Comparison of ENCODE assay signal across 2 cellular contexts in the genomic region with DNA sequence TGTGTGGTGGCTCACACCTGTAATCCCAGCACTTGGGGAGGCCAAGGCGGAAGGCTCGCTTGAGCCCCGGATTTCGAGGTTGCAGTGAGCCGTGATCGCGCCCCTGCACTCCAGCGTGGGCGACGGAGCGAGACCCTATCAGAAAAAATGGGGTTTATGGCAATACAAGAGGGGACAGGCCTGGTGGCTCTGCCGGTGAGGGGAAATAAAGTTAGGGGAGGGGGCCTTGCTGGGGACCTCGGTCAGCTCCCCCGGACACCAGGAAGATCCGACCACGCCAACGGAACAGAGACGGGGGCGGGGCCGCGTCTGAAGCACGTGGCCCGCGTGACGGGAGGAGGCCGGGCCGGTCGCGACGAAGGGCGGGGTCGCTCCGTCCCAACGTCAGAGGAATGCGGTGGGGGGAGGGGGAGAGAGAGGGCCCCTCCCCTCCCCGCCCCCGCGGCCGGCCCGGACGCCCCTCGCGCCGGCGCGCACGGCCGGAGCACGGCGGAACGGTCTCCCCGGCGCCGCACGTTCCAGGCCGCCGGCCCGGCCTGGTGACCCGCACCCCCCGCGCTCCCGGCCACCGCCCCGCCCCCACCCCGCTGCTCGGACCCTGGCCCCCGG.
TF ChIP-seq lines count a peak whose summit lies in the region.

No MANE protein-coding gene starts in this region.

TF ChIP-seq in HEK293T, 16 proteins besides CTCF, POLR2A, EP300 and RAD21:
- TF ChIP-seq BHLHE40 (IDR thresholded peaks at IDR 0.05; ENCODE audit: borderline replicate concordance) (no peak), L3MBTL2 (conservative IDR thresholded peaks at IDR 0.05) (peak; percentile 90), SUZ12 (IDR thresholded peaks at IDR 0.05) (no peak)
TF ChIP-seq in HEK293T: peak in this region for 1.

TF ChIP-seq in GM12878, 131 proteins besides CTCF, POLR2A, EP300 and RAD21 (continues in another document):
- TF ChIP-seq ATF7 (IDR thresholded peaks at IDR 0.05; ENCODE audit: low read depth) (peak; percentile 55; the same call in 1 of the 2 replicates), RELA (IDR thresholded peaks at IDR 0.05; ENCODE audit: borderline replicate concordance, partially characterized antibody) (no peak), ZBED1 (IDR thresholded peaks at IDR 0.05; ENCODE audit: borderline replicate concordance) (no peak), ZNF384 (IDR thresholded peaks at IDR 0.05; ENCODE audit: borderline replicate concordance, low read depth, low read length) (no peak), ZNF217 (IDR thresholded peaks at IDR 0.05) (no peak), SREBF1 (IDR thresholded peaks at IDR 0.05; ENCODE audit: low read length) (no peak), SMAD1 (IDR thresholded peaks at IDR 0.05; ENCODE audit: low read depth, partially characterized antibody) (peak; percentile 71), TCF3 (IDR thresholded peaks at IDR 0.05; ENCODE audit: borderline replicate concordance, insufficient read depth, low read depth, low read length) (0 out of 2 replicates have a peak, but pooled peaks have one; percentile 48), RFX5 (IDR thresholded peaks at IDR 0.05; ENCODE audit: low read depth, low read length) (no peak), PAX5 (IDR thresholded peaks at IDR 0.05; ENCODE audit: borderline replicate concordance, low read depth, low read length) (peak; percentile 42; the same call in 1 of the 2 replicates), GABPA (IDR thresholded peaks at IDR 0.05; ENCODE audit: low read depth) (no peak), NBN (IDR thresholded peaks at IDR 0.05) (peak; percentile 87), HCFC1 (IDR thresholded peaks at IDR 0.05; ENCODE audit: low read length) (no peak; the same call in 1 of the 2 replicates), BRCA1 (IDR thresholded peaks at IDR 0.05; ENCODE audit: low read depth, low read length) (no peak), HDAC2 (IDR thresholded peaks at IDR 0.05) (no peak), MEF2B (IDR thresholded peaks at IDR 0.05; ENCODE audit: partially characterized antibody, poor library complexity, severe bottlenecking) (peak; percentile 30), TAF1 (IDR thresholded peaks at IDR 0.05; ENCODE audit: borderline replicate concordance, low read depth, low read length) (no peak), SIN3A (IDR thresholded peaks at IDR 0.05; ENCODE audit: low read depth, low read length) (no peak; the same call in 1 of the 2 replicates), NRF1 (conservative IDR thresholded peaks at IDR 0.05; ENCODE audit: low read depth, low read length) (0 out of 2 replicates have a peak, but pooled peaks have one; percentile 11), LARP7 (IDR thresholded peaks at IDR 0.05) (no peak), IRF4 (IDR thresholded peaks at IDR 0.05; ENCODE audit: low read depth, low read length) (no peak), CHD2 (IDR thresholded peaks at IDR 0.05; ENCODE audit: borderline replicate concordance, low read depth, low read length) (peak; percentile 89), ZSCAN29 (IDR thresholded peaks at IDR 0.05) (no peak), SMARCA5 (IDR thresholded peaks at IDR 0.05) (no peak), JUND (IDR thresholded peaks at IDR 0.05; ENCODE audit: low read depth, low read length) (no peak), RAD51 (IDR thresholded peaks at IDR 0.05) (peak; percentile 81), TBL1XR1 (IDR thresholded peaks at IDR 0.05; ENCODE audit: low read depth, low read length) (peak; percentile 43; the same call in 1 of the 2 replicates), RCOR1 (conservative IDR thresholded peaks at IDR 0.05; ENCODE audit: low read depth, low read length) (no peak), MTA3 (IDR thresholded peaks at IDR 0.05; ENCODE audit: borderline replicate concordance, low read length) (no peak), TARDBP (IDR thresholded peaks at IDR 0.05; ENCODE audit: borderline replicate concordance) (no peak; the same call in 1 of the 2 replicates), STAT3 (IDR thresholded peaks at IDR 0.05; ENCODE audit: low read depth, low read length) (no peak), MTA2 (IDR thresholded peaks at IDR 0.05; ENCODE audit: low read depth) (peak; percentile 36; the same call in 1 of the 2 replicates), BHLHE40 (IDR thresholded peaks at IDR 0.05; ENCODE audit: borderline replicate concordance in 1 of 2, low read depth in 2 of 2, low read length in 1 of 2) (peak; percentile 78 to 93)
- TF ChIP-seq, protein P1, sequence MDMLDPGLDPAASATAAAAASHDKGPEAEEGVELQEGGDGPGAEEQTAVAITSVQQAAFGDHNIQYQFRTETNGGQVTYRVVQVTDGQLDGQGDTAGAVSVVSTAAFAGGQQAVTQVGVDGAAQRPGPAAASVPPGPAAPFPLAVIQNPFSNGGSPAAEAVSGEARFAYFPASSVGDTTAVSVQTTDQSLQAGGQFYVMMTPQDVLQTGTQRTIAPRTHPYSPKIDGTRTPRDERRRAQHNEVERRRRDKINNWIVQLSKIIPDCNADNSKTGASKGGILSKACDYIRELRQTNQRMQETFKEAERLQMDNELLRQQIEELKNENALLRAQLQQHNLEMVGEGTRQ (IDR thresholded peaks at IDR 0.05; ENCODE audit: borderline replicate concordance, low read depth, low read length), result peak; percentile 73
- TF ChIP-seq, protein P2, sequence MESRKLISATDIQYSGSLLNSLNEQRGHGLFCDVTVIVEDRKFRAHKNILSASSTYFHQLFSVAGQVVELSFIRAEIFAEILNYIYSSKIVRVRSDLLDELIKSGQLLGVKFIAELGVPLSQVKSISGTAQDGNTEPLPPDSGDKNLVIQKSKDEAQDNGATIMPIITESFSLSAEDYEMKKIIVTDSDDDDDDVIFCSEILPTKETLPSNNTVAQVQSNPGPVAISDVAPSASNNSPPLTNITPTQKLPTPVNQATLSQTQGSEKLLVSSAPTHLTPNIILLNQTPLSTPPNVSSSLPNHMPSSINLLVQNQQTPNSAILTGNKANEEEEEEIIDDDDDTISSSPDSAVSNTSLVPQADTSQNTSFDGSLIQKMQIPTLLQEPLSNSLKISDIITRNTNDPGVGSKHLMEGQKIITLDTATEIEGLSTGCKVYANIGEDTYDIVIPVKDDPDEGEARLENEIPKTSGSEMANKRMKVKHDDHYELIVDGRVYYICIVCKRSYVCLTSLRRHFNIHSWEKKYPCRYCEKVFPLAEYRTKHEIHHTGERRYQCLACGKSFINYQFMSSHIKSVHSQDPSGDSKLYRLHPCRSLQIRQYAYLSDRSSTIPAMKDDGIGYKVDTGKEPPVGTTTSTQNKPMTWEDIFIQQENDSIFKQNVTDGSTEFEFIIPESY (IDR thresholded peaks at IDR 0.05), result 0 out of 2 replicates have a peak, but pooled peaks have one; percentile 35
- TF ChIP-seq, protein P3, sequence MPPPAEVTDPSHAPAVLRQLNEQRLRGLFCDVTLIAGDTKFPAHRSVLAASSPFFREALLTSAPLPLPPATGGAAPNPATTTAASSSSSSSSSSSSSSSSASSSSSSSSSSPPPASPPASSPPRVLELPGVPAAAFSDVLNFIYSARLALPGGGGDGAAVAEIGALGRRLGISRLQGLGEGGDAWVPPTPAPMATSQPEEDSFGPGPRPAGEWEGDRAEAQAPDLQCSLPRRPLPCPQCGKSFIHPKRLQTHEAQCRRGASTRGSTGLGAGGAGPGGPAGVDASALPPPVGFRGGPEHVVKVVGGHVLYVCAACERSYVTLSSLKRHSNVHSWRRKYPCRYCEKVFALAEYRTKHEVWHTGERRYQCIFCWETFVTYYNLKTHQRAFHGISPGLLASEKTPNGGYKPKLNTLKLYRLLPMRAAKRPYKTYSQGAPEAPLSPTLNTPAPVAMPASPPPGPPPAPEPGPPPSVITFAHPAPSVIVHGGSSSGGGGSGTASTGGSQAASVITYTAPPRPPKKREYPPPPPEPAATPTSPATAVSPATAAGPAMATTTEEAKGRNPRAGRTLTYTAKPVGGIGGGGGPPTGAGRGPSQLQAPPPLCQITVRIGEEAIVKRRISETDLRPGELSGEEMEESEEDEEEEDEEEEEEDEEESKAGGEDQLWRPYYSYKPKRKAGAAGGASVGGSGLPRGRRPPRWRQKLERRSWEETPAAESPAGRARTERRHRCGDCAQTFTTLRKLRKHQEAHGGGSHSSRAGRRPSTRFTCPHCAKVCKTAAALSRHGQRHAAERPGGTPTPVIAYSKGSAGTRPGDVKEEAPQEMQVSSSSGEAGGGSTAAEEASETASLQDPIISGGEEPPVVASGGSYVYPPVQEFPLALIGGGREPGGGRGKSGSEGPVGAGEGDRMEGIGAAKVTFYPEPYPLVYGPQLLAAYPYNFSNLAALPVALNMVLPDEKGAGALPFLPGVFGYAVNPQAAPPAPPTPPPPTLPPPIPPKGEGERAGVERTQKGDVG (CRISPR knock-in tag; IDR thresholded peaks at IDR 0.05), result no peak
- TF ChIP-seq, protein P4, sequence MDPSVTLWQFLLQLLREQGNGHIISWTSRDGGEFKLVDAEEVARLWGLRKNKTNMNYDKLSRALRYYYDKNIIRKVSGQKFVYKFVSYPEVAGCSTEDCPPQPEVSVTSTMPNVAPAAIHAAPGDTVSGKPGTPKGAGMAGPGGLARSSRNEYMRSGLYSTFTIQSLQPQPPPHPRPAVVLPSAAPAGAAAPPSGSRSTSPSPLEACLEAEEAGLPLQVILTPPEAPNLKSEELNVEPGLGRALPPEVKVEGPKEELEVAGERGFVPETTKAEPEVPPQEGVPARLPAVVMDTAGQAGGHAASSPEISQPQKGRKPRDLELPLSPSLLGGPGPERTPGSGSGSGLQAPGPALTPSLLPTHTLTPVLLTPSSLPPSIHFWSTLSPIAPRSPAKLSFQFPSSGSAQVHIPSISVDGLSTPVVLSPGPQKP (IDR thresholded peaks at IDR 0.05; ENCODE audit: low read depth, low read length), result no peak
- TF ChIP-seq, protein P5, sequence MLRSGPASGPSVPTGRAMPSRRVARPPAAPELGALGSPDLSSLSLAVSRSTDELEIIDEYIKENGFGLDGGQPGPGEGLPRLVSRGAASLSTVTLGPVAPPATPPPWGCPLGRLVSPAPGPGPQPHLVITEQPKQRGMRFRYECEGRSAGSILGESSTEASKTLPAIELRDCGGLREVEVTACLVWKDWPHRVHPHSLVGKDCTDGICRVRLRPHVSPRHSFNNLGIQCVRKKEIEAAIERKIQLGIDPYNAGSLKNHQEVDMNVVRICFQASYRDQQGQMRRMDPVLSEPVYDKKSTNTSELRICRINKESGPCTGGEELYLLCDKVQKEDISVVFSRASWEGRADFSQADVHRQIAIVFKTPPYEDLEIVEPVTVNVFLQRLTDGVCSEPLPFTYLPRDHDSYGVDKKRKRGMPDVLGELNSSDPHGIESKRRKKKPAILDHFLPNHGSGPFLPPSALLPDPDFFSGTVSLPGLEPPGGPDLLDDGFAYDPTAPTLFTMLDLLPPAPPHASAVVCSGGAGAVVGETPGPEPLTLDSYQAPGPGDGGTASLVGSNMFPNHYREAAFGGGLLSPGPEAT (IDR thresholded peaks at IDR 0.05; ENCODE audit: low read depth), result peak; percentile 53; the same call in 1 of the 2 replicates
- TF ChIP-seq, protein P6, sequence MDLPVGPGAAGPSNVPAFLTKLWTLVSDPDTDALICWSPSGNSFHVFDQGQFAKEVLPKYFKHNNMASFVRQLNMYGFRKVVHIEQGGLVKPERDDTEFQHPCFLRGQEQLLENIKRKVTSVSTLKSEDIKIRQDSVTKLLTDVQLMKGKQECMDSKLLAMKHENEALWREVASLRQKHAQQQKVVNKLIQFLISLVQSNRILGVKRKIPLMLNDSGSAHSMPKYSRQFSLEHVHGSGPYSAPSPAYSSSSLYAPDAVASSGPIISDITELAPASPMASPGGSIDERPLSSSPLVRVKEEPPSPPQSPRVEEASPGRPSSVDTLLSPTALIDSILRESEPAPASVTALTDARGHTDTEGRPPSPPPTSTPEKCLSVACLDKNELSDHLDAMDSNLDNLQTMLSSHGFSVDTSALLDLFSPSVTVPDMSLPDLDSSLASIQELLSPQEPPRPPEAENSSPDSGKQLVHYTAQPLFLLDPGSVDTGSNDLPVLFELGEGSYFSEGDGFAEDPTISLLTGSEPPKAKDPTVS (IDR thresholded peaks at IDR 0.05; ENCODE audit: low read depth, low read length), result no peak
- TF ChIP-seq, protein P7, sequence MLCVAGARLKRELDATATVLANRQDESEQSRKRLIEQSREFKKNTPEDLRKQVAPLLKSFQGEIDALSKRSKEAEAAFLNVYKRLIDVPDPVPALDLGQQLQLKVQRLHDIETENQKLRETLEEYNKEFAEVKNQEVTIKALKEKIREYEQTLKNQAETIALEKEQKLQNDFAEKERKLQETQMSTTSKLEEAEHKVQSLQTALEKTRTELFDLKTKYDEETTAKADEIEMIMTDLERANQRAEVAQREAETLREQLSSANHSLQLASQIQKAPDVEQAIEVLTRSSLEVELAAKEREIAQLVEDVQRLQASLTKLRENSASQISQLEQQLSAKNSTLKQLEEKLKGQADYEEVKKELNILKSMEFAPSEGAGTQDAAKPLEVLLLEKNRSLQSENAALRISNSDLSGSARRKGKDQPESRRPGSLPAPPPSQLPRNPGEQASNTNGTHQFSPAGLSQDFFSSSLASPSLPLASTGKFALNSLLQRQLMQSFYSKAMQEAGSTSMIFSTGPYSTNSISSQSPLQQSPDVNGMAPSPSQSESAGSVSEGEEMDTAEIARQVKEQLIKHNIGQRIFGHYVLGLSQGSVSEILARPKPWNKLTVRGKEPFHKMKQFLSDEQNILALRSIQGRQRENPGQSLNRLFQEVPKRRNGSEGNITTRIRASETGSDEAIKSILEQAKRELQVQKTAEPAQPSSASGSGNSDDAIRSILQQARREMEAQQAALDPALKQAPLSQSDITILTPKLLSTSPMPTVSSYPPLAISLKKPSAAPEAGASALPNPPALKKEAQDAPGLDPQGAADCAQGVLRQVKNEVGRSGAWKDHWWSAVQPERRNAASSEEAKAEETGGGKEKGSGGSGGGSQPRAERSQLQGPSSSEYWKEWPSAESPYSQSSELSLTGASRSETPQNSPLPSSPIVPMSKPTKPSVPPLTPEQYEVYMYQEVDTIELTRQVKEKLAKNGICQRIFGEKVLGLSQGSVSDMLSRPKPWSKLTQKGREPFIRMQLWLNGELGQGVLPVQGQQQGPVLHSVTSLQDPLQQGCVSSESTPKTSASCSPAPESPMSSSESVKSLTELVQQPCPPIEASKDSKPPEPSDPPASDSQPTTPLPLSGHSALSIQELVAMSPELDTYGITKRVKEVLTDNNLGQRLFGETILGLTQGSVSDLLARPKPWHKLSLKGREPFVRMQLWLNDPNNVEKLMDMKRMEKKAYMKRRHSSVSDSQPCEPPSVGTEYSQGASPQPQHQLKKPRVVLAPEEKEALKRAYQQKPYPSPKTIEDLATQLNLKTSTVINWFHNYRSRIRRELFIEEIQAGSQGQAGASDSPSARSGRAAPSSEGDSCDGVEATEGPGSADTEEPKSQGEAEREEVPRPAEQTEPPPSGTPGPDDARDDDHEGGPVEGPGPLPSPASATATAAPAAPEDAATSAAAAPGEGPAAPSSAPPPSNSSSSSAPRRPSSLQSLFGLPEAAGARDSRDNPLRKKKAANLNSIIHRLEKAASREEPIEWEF (IDR thresholded peaks at IDR 0.05; ENCODE audit: insufficient replicate concordance, low read depth, low read length), result no peak
- TF ChIP-seq, protein P8, sequence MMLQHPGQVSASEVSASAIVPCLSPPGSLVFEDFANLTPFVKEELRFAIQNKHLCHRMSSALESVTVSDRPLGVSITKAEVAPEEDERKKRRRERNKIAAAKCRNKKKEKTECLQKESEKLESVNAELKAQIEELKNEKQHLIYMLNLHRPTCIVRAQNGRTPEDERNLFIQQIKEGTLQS (IDR thresholded peaks at IDR 0.05; ENCODE audit: borderline replicate concordance, extremely low read depth, low read depth, low read length), result 0 out of 2 replicates have a peak, but pooled peaks have one; percentile 39
- TF ChIP-seq, protein P9, sequence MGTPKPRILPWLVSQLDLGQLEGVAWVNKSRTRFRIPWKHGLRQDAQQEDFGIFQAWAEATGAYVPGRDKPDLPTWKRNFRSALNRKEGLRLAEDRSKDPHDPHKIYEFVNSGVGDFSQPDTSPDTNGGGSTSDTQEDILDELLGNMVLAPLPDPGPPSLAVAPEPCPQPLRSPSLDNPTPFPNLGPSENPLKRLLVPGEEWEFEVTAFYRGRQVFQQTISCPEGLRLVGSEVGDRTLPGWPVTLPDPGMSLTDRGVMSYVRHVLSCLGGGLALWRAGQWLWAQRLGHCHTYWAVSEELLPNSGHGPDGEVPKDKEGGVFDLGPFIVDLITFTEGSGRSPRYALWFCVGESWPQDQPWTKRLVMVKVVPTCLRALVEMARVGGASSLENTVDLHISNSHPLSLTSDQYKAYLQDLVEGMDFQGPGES (IDR thresholded peaks at IDR 0.05), result no peak
